1 cellular context compared by ENCODE assay signal in genomic region chr1:37596182-37596667, GRCh38.
TF ChIP-seq lines count a peak whose summit lies in the region.

No MANE protein-coding gene starts in this region.

TF ChIP-seq in GM12878, 131 proteins besides CTCF, POLR2A, EP300 and RAD21:
- TF ChIP-seq SIX5 (IDR thresholded peaks at IDR 0.05; ENCODE audit: low read depth, low read length, severe bottlenecking) (no peak), BMI1 (IDR thresholded peaks at IDR 0.05; ENCODE audit: borderline replicate concordance) (0 out of 2 replicates have a peak, but pooled peaks have one; percentile 52)
